15 cellular contexts compared by ENCODE assay signal in genomic region chr22:19910180-19910744, GRCh38. TPM values are rescaled to one million over a fixed set of nuclear protein-coding genes. Genes with fewer than 3 reads are reported as not detected.
A peak's percentile ranks its signal among the peaks of the same experiment; 100 is the strongest.
DNase-seq lines count a peak whose midpoint lies in the region; ATAC-seq, FAIRE-seq and TF ChIP-seq lines count a peak whose summit lies in the region.
"Had no signal": no experiment of that assay in that cellular context is flagged by ENCODE, and none has a peak within 500 bp of the region (broad histone marks: within the 10 kb centered on the region; RNA-seq: fewer than 3 reads in every experiment).

No MANE protein-coding gene starts in this region.

- no peaks in the 10 kb centered on the region for H3K4me1 ChIP-seq in A549
- no peaks in the 10 kb centered on the region for H3K4me1 ChIP-seq in Caco-2
- H3K4me1 ChIP-seq in RWPE2 (ENCODE audit: insufficient read depth, poor library complexity, severe bottlenecking), result no peaks in the 10 kb centered on the region
- H3K4me1 ChIP-seq: right lobe of liver had no signal

- no peaks in the 10 kb centered on the region for H3K27me3 Mint-ChIP-seq in Caco-2 (ENCODE audit: insufficient read depth, unreplicated experiment)

- no peak overlapping the region for H3K4me3 Mint-ChIP-seq in Caco-2 (ENCODE audit: unreplicated experiment)

- no peak overlapping the region for H3K4me2 ChIP-seq in A549

- TF ChIP-seq POLR2A in A549 (IDR thresholded peaks at IDR 0.05; ENCODE audit: low read length), result no peak

- 0% methylated on average over 1 of the region's 4 CpGs for WGBS in A549 (ENCODE audit: missing lambda C conversion rate)

- no peak for DNase-seq in A549 (ENCODE audit: low read depth in 1 of 2, low spot score in 1 of 2)
- DNase-seq in Caco-2, result no peak
- DNase-seq in RWPE2 (ENCODE audit: low spot score), result no peak
- DNase-seq in left lobe of liver (ENCODE audit: low spot score), result no peak
- DNase-seq in GM19240 (ENCODE audit: insufficient read length, low spot score), result no peak
- DNase-seq in NCI-H2171 treated with DMSO at 0.1 percent for 48 hours (lab: John Stamatoyannopoulos, UW), result no peak
- no peak for DNase-seq in SW 1271 (lab: John Stamatoyannopoulos, UW)
- DNase-seq: NCI-H1417 treated with DMSO at 0.1 percent for 48 hours had no signal

- no peak; the same call in 1 of the 3 replicates for TF ChIP-seq CTCF in A549 (IDR thresholded peaks at IDR 0.05)
- no peak for TF ChIP-seq CTCF in Caco-2 (IDR thresholded peaks at IDR 0.05; ENCODE audit: insufficient read depth in 1 of 2, low read depth in 1 of 2, low read length in 1 of 2, severe bottlenecking in 1 of 2, unreplicated experiment in 1 of 2)
- TF ChIP-seq CTCF in RWPE2 (IDR thresholded peaks at IDR 0.05; ENCODE audit: poor library complexity, severe bottlenecking), result peak; percentile 68

- no peaks in the 10 kb centered on the region for H3K27me3 ChIP-seq in Caco-2 (replicated peaks; ENCODE audit: control insufficient read depth, insufficient read depth, low read length)
- H3K27me3 ChIP-seq in RWPE2 (ENCODE audit: insufficient read depth, poor library complexity, severe bottlenecking), result no peaks in the 10 kb centered on the region
- H3K27me3 ChIP-seq: cardiac muscle cell, dorsolateral prefrontal cortex, MG63, right lobe of liver had no signal

- no peak for FAIRE-seq in A549 (lab: Jason Lieb, UNC)
- FAIRE-seq: frontal cortex had no signal

- no peak overlapping the region for H3K4me3 ChIP-seq in A549
- H3K4me3 ChIP-seq in Caco-2 (ENCODE audit: low read depth, low read length), result no peak overlapping the region
- H3K4me3 ChIP-seq in RWPE2 (ENCODE audit: severe bottlenecking), result no peak overlapping the region
- H3K4me3 ChIP-seq: cardiac muscle cell, dorsolateral prefrontal cortex, lung, MG63, right lobe of liver had no signal

- H3K9me3 ChIP-seq in A549 (no peaks in the 10 kb centered on the region), Caco-2 (no peaks in the 10 kb centered on the region), RWPE2 (ENCODE audit: severe bottlenecking) (peaks cover 2% of the 10 kb centered on the region)
- H3K9me3 ChIP-seq: MG63, right lobe of liver had no signal

- H3K27ac ChIP-seq in A549 (0 out of 6 replicates have a peak overlapping the region, but pooled peaks of 1 of the 2 experiments have one; percentile 35), RWPE2 (ENCODE audit: poor library complexity, severe bottlenecking) (no peak overlapping the region)
- H3K27ac ChIP-seq: cardiac muscle cell, dorsolateral prefrontal cortex, right lobe of liver had no signal

- H3K36me3 ChIP-seq in Caco-2 (ENCODE audit: control insufficient read depth, insufficient read depth, low read length) (no peaks in the 10 kb centered on the region), RWPE2 (ENCODE audit: low read depth) (peaks cover 32% of the 10 kb centered on the region)
- H3K36me3 ChIP-seq: cardiac muscle cell had no signal

- peak; percentile 33 to 35; a peak in 4 of 6 replicates for ATAC-seq in A549
- peak; percentile 8; the same call in 1 of the 3 replicates for ATAC-seq in RWPE2 (ENCODE audit: low read depth)
- ATAC-seq in left lobe of liver, result peak; percentile 8
- ATAC-seq in GM18870 (IDR thresholded peaks at IDR 0.05; ENCODE audit: unreplicated experiment), result no peak

- no peaks in the 10 kb centered on the region for H3K9me3 Mint-ChIP-seq in Caco-2 (ENCODE audit: unreplicated experiment)

- TF ChIP-seq RAD21 in A549 (conservative IDR thresholded peaks at IDR 0.05 in 1 of 2, IDR thresholded peaks at IDR 0.05 in 1 of 2), result no peak

- POLR2A ChIA-PET in A549 (lab: Yijun Ruan, JAX) (interaction anchor here (0.6 to 0.8 kb wide), 2 partner anchors 14 to 180 kb away, joined by 4 to 8 read pairs; no protein-coding TSS in a partner anchor), Caco-2 (lab: Charles Lee) (no interaction called here)

- TF ChIP-seq EP300 in A549 (IDR thresholded peaks at IDR 0.05), result no peak

- BruUV-seq in Caco-2 (replicated peaks; lab: Mats Ljungman, UMichigan), result no TSS peak

- intact Hi-C loops in Caco-2 (cut with micrococcal nuclease; ENCODE audit: unreplicated experiment), result loop anchor here (1.0 kb wide), 3 partner anchors 90 to 180 kb away; no protein-coding TSS in a partner anchor

- H3K4me1 Mint-ChIP-seq in Caco-2 (ENCODE audit: low read depth, unreplicated experiment), result peaks cover 7% of the 10 kb centered on the region

- CTCF ChIA-PET in A549 (lab: Yijun Ruan, JAX) (interaction anchor here (0.5 to 9.9 kb wide), 51 partner anchors 9 to 233 kb away, joined by 3 to 215 read pairs (median 4); partner anchors contain the start of genes GNB1L and RTL10), Caco-2 (lab: Charles Lee) (interaction anchor here (0.5 to 1.8 kb wide), 16 partner anchors 9 to 180 kb away, joined by 3 to 33 read pairs (median 3); no protein-coding TSS in a partner anchor)

- H3K27ac Mint-ChIP-seq in Caco-2 (ENCODE audit: unreplicated experiment), result peak overlapping the region; percentile 15

- H3K36me3 Mint-ChIP-seq in Caco-2 (ENCODE audit: insufficient read depth, unreplicated experiment), result peaks cover 30% of the 10 kb centered on the region

TF ChIP-seq in A549, 52 proteins besides CTCF, POLR2A, EP300 and RAD21:
- TF ChIP-seq NPAS2 (CRISPR knock-in tag; IDR thresholded peaks at IDR 0.05; ENCODE audit: borderline replicate concordance) (no peak), ATOH8 (CRISPR knock-in tag; IDR thresholded peaks at IDR 0.05; ENCODE audit: low read depth) (no peak), HES2 (IDR thresholded peaks at IDR 0.05) (no peak), ZFP36 (IDR thresholded peaks at IDR 0.05; ENCODE audit: borderline replicate concordance, partially characterized antibody) (no peak), ESRRA (IDR thresholded peaks at IDR 0.05; ENCODE audit: borderline replicate concordance, low read length) (no peak), JUNB (IDR thresholded peaks at IDR 0.05) (no peak), EHMT2 (IDR thresholded peaks at IDR 0.05; ENCODE audit: low read depth) (no peak), ZSCAN20 (CRISPR knock-in tag; IDR thresholded peaks at IDR 0.05) (no peak), HEYL (CRISPR knock-in tag; IDR thresholded peaks at IDR 0.05) (no peak), ZNF302 (CRISPR knock-in tag; IDR thresholded peaks at IDR 0.05) (no peak), JUN (IDR thresholded peaks at IDR 0.05) (no peak), KDM1A (IDR thresholded peaks at IDR 0.05; ENCODE audit: low read depth) (no peak)

RNA-seq across cellular contexts. Expression of gene COMT, which starts 31.3 kb away (rescaled TPM):
- 69.5 and 72.3 TPM in 2 replicates for polyA plus RNA-seq in A549 (2011; rRNA removed)
- 269 and 292 TPM in 2 replicates for polyA plus RNA-seq in A549 (2012; cell fraction: cytosol; rRNA removed)
- polyA plus RNA-seq in A549 (2012; cell fraction: nucleus; rRNA removed), result 253 and 314 TPM in 2 replicates
- 113 to 135 TPM (median 125 TPM) in 3 replicates for polyA plus RNA-seq in A549 (2017; fragmentation: RNase III; extraction: RNeasy Plus Mini Kit Qiagen cat#74134 plus additional on column Dnase treatment)
- 21.7 and 39.3 TPM in 2 replicates for polyA minus RNA-seq in A549 (2011; rRNA and poly(A)+ RNA removed)
- 96.0 and 103 TPM in 2 replicates for total RNA-seq in Caco-2 (2022)
- 145 TPM for total RNA-seq in left lobe of liver

RNA-seq across cellular contexts. Expression of gene TXNRD2, which starts 31.4 kb away (rescaled TPM):
- polyA plus RNA-seq in A549 (2011; rRNA removed) (15.5 and 16.3 TPM in 2 replicates), A549 (2017; fragmentation: RNase III; extraction: RNeasy Plus Mini Kit Qiagen cat#74134 plus additional on column Dnase treatment) (25.6 to 29.3 TPM (median 25.6 TPM) in 3 replicates)
- 60.5 and 68.7 TPM in 2 replicates for polyA plus RNA-seq in A549 (2012; cell fraction: cytosol; rRNA removed)
- 95.7 and 112 TPM in 2 replicates for polyA plus RNA-seq in A549 (2012; cell fraction: nucleus; rRNA removed)
- 15.1 and 19.5 TPM in 2 replicates for polyA minus RNA-seq in A549 (2011; rRNA and poly(A)+ RNA removed)
- total RNA-seq in Caco-2 (2022) (44.8 and 47.0 TPM in 2 replicates), left lobe of liver (44.6 TPM)

RNA-seq across cellular contexts. Expression of gene GNB1L, which starts 55.6 kb away (rescaled TPM):
- polyA plus RNA-seq in A549 (2011; rRNA removed) (1.6 and 1.8 TPM in 2 replicates), A549 (2017; fragmentation: RNase III; extraction: RNeasy Plus Mini Kit Qiagen cat#74134 plus additional on column Dnase treatment) (8.2 to 10.3 TPM (median 8.9 TPM) in 3 replicates)
- 11.3 and 16.1 TPM in 2 replicates for polyA plus RNA-seq in A549 (2012; cell fraction: cytosol; rRNA removed)
- polyA plus RNA-seq in A549 (2012; cell fraction: nucleus; rRNA removed), result 14.3 and 27.3 TPM in 2 replicates
- polyA minus RNA-seq in A549 (2011; rRNA and poly(A)+ RNA removed), result 0.45 and 0.58 TPM in 2 replicates
- total RNA-seq in Caco-2 (2022) (13.4 and 15.8 TPM in 2 replicates), left lobe of liver (4.3 TPM)

RNA-seq across cellular contexts. Expression of gene RTL10, which starts 55.6 kb away (rescaled TPM):
- 4.4 and 4.5 TPM in 2 replicates for polyA plus RNA-seq in A549 (2011; rRNA removed)
- 4.7 and 6.4 TPM in 2 replicates for polyA plus RNA-seq in A549 (2012; cell fraction: cytosol; rRNA removed)
- polyA plus RNA-seq in A549 (2012; cell fraction: nucleus; rRNA removed), result 17.3 and 23.4 TPM in 2 replicates
- 5.1 to 5.3 TPM (median 5.1 TPM) in 3 replicates for polyA plus RNA-seq in A549 (2017; fragmentation: RNase III; extraction: RNeasy Plus Mini Kit Qiagen cat#74134 plus additional on column Dnase treatment)
- polyA minus RNA-seq in A549 (2011; rRNA and poly(A)+ RNA removed), result 7.9 and 9.6 TPM in 2 replicates
- 27.5 and 29.7 TPM in 2 replicates for total RNA-seq in Caco-2 (2022)
- total RNA-seq in left lobe of liver, result 9.4 TPM
